ENCODE assay signal across 19 cellular contexts in genomic region chr11:328012-328411, GRCh38. TPM values are rescaled to one million over a fixed set of nuclear protein-coding genes. Genes with fewer than 3 reads are reported as not detected.
DNase-seq lines count a peak whose midpoint lies in the region; ATAC-seq and TF ChIP-seq lines count a peak whose summit lies in the region.
"Had no signal": no experiment of that assay in that cellular context is flagged by ENCODE, and none has a peak within 500 bp of the region (broad histone marks: within the 10 kb centered on the region; RNA-seq: fewer than 3 reads in every experiment).

No MANE protein-coding gene starts in this region.

- intact Hi-C loops in activated T-helper 2 cell treated with anti-CD3 and anti-CD28 coated beads, Interferon-gamma antibody, Interleukin-2, Interleukin-4, amounts not matched to agents 10 μg/mL and 5 μg/mL and 100 μg/mL, durations not matched to agents 14 hours and 24 hours and 36 hours (cut with micrococcal nuclease) = no loop called here
- intact Hi-C loops in uterus (cut with DNase I; ENCODE audit: low total_unique reads) = no loop called here

- H3K27ac Mint-ChIP-seq in activated naive CD8-positive, alpha-beta T cell = peak overlapping the region; percentile 50
- H3K27ac Mint-ChIP-seq in activated naive CD8-positive, alpha-beta T cell treated with anti-CD3 and anti-CD28 coated beads, Interleukin-2, amount 50 U/mL, for 24 hours = no peak overlapping the region
- H3K27ac Mint-ChIP-seq in activated T-helper 2 cell treated with anti-CD3 and anti-CD28 coated beads, Interferon-gamma antibody, Interleukin-2, Interleukin-4, amounts not matched to agents 10 μg/mL and 5 μg/mL and 100 μg/mL, durations not matched to agents 14 hours and 24 hours and 36 hours = peak overlapping the region; percentile 60

- no peak overlapping the region for H4K8ac ChIP-seq in mesenchymal stem cell (ENCODE audit: low read length)

- no peaks in the 10 kb centered on the region for H3K9me3 Mint-ChIP-seq in activated naive CD8-positive, alpha-beta T cell (ENCODE audit: low read depth)
- no peaks in the 10 kb centered on the region for H3K9me3 Mint-ChIP-seq in activated naive CD8-positive, alpha-beta T cell treated with anti-CD3 and anti-CD28 coated beads, Interleukin-2, amount 50 U/mL, for 24 hours
- H3K9me3 Mint-ChIP-seq in activated T-helper 2 cell treated with anti-CD3 and anti-CD28 coated beads, Interferon-gamma antibody, Interleukin-2, Interleukin-4, amounts not matched to agents 10 μg/mL and 5 μg/mL and 100 μg/mL, durations not matched to agents 14 hours and 24 hours and 36 hours = no peaks in the 10 kb centered on the region

- no peaks in the 10 kb centered on the region for H3K27me3 Mint-ChIP-seq in activated naive CD8-positive, alpha-beta T cell
- peaks cover 2% of the 10 kb centered on the region for H3K27me3 Mint-ChIP-seq in activated naive CD8-positive, alpha-beta T cell treated with anti-CD3 and anti-CD28 coated beads, Interleukin-2, amount 50 U/mL, for 24 hours
- H3K27me3 Mint-ChIP-seq in activated T-helper 2 cell treated with anti-CD3 and anti-CD28 coated beads, Interferon-gamma antibody, Interleukin-2, Interleukin-4, amounts not matched to agents 10 μg/mL and 5 μg/mL and 100 μg/mL, durations not matched to agents 14 hours and 24 hours and 36 hours (ENCODE audit: low read depth) = no peaks in the 10 kb centered on the region

- H2BK15ac ChIP-seq in mesenchymal stem cell (ENCODE audit: low read depth, poor library complexity, severe bottlenecking) = no peak overlapping the region

- no peak overlapping the region for H3K4me2 ChIP-seq in mesenchymal stem cell (ENCODE audit: low read length, poor library complexity, severe bottlenecking)

- H3K9me3 ChIP-seq in mesenchymal stem cell (ENCODE audit: control insufficient read depth, low read length) (no peaks in the 10 kb centered on the region), uterus (no peaks in the 10 kb centered on the region)

- H2AK5ac ChIP-seq in mesenchymal stem cell (ENCODE audit: low read length, severe bottlenecking) = peak overlapping the region; percentile 84

- peak overlapping the region in 1 of 2 experiments; percentile 53 for H3K18ac ChIP-seq in mesenchymal stem cell (ENCODE audit: low read depth in 1 of 2, low read length in 2 of 2)

- H3K4me3 Mint-ChIP-seq in activated naive CD8-positive, alpha-beta T cell = no peak overlapping the region
- no peak overlapping the region for H3K4me3 Mint-ChIP-seq in activated naive CD8-positive, alpha-beta T cell treated with anti-CD3 and anti-CD28 coated beads, Interleukin-2, amount 50 U/mL, for 24 hours
- peak overlapping the region; percentile 10 for H3K4me3 Mint-ChIP-seq in activated T-helper 2 cell treated with anti-CD3 and anti-CD28 coated beads, Interferon-gamma antibody, Interleukin-2, Interleukin-4, amounts not matched to agents 10 μg/mL and 5 μg/mL and 100 μg/mL, durations not matched to agents 14 hours and 24 hours and 36 hours (ENCODE audit: low read depth)

- H3K4me1 ChIP-seq in mesenchymal stem cell (ENCODE audit: control insufficient read depth, insufficient read depth, low read depth, low read length) (peaks cover 25% of the 10 kb centered on the region), uterus (peaks cover 5 to 25% of the 10 kb centered on the region in 2 donors)

- WGBS in mesenchymal stem cell = 99% methylated on average over 13 of the region's 13 CpGs

- DNase-seq in activated naive CD8-positive, alpha-beta T cell treated with anti-CD3 and anti-CD28 coated beads, Interleukin-2, amount 50 U/mL, for 24 hours = no peak
- no peak for DNase-seq in activated T-helper 2 cell treated with anti-CD3 and anti-CD28 coated beads, Interferon-gamma antibody, Interleukin-2, Interleukin-4, amounts not matched to agents 10 μg/mL and 5 μg/mL and 100 μg/mL, durations not matched to agents 14 hours and 24 hours and 36 hours (ENCODE audit: low spot score)
- DNase-seq in mesenchymal stem cell = no peak
- no peak for DNase-seq in uterus
- DNase-seq in RKO (ENCODE audit: low spot score) = no peak
- DNase-seq in NK-92 (lab: John Stamatoyannopoulos, UW; ENCODE audit: unreplicated experiment) = no peak
- DNase-seq: activated T-cell treated with anti-CD3 and anti-CD28 coated beads for 4 hours, DMS53, HCEC 1CT, KBM-7, NCI-H1417 treated with DMSO at 0.1 percent for 48 hours, NCI-H226 had no signal

- peak overlapping the region; percentile 11 to 94 for H2BK12ac ChIP-seq in mesenchymal stem cell (ENCODE audit: low read length in 2 of 2)

- H2AFZ ChIP-seq in mesenchymal stem cell (ENCODE audit: low read depth, low read length) = no peak overlapping the region

- peaks cover 2% of the 10 kb centered on the region for H3K79me1 ChIP-seq in mesenchymal stem cell (replicated peaks; ENCODE audit: low read length, poor library complexity, severe bottlenecking)

- H3K27ac ChIP-seq in mesenchymal stem cell (ENCODE audit: low read length, poor library complexity, severe bottlenecking) (no peak overlapping the region), uterus (peak overlapping the region; percentile 29 to 91)

- H3K27me3 ChIP-seq in mesenchymal stem cell (ENCODE audit: control insufficient read depth in 1 of 2, insufficient read depth in 1 of 2, low read length in 2 of 2) (no peaks in the 10 kb centered on the region), uterus (no peaks in the 10 kb centered on the region)

- no peak overlapping the region for H3K4me3 ChIP-seq in mesenchymal stem cell (ENCODE audit: insufficient read depth in 1 of 2, low read depth in 1 of 2, low read length in 2 of 2)
- H3K4me3 ChIP-seq in uterus = no peak overlapping the region

- H4K91ac ChIP-seq in mesenchymal stem cell (ENCODE audit: low read length) = peak overlapping the region; percentile 86

- peak overlapping the region in 1 of 2 experiments; percentile 20 for H3K14ac ChIP-seq in mesenchymal stem cell (ENCODE audit: low read length in 2 of 2)

- H3K9ac ChIP-seq in mesenchymal stem cell (ENCODE audit: low read length) = no peak overlapping the region

- no peak for TF ChIP-seq CTCF in uterus (IDR thresholded peaks at IDR 0.05)

- H3K4me1 Mint-ChIP-seq in activated naive CD8-positive, alpha-beta T cell (ENCODE audit: low read depth) = peaks cover 80% of the 10 kb centered on the region
- peaks cover 88% of the 10 kb centered on the region for H3K4me1 Mint-ChIP-seq in activated naive CD8-positive, alpha-beta T cell treated with anti-CD3 and anti-CD28 coated beads, Interleukin-2, amount 50 U/mL, for 24 hours
- H3K4me1 Mint-ChIP-seq in activated T-helper 2 cell treated with anti-CD3 and anti-CD28 coated beads, Interferon-gamma antibody, Interleukin-2, Interleukin-4, amounts not matched to agents 10 μg/mL and 5 μg/mL and 100 μg/mL, durations not matched to agents 14 hours and 24 hours and 36 hours (ENCODE audit: low read depth) = peaks cover 64% of the 10 kb centered on the region

- H3K36me3 ChIP-seq in mesenchymal stem cell (ENCODE audit: control insufficient read depth in 1 of 2, insufficient read depth in 2 of 2, low read depth in 1 of 2, low read length in 2 of 2) (no peaks in the 10 kb centered on the region), uterus (no peaks in the 10 kb centered on the region)

- no peak for TF ChIP-seq POLR2A in uterus (IDR thresholded peaks at IDR 0.05)

- H3K23ac ChIP-seq in mesenchymal stem cell (ENCODE audit: low read length in 2 of 2) = no peak overlapping the region

- H2BK120ac ChIP-seq in mesenchymal stem cell (ENCODE audit: low read depth, low read length) = no peak overlapping the region

- ATAC-seq in activated naive CD8-positive, alpha-beta T cell treated with anti-CD3 and anti-CD28 coated beads, Interleukin-2, amount 50 U/mL, for 24 hours = no peak
- ATAC-seq in HG03135 (IDR thresholded peaks at IDR 0.05; ENCODE audit: unreplicated experiment) = no peak

- H3K4ac ChIP-seq in mesenchymal stem cell (ENCODE audit: low read depth in 1 of 2, low read length in 2 of 2) = peak overlapping the region in 1 of 2 experiments; percentile 51

- H2BK5ac ChIP-seq in mesenchymal stem cell (ENCODE audit: low read depth, low read length, poor library complexity, severe bottlenecking) = no peak overlapping the region

- no peaks in the 10 kb centered on the region for H3K36me3 Mint-ChIP-seq in activated naive CD8-positive, alpha-beta T cell
- H3K36me3 Mint-ChIP-seq in activated naive CD8-positive, alpha-beta T cell treated with anti-CD3 and anti-CD28 coated beads, Interleukin-2, amount 50 U/mL, for 24 hours (ENCODE audit: low read depth) = no peaks in the 10 kb centered on the region
- peaks cover 15% of the 10 kb centered on the region for H3K36me3 Mint-ChIP-seq in activated T-helper 2 cell treated with anti-CD3 and anti-CD28 coated beads, Interferon-gamma antibody, Interleukin-2, Interleukin-4, amounts not matched to agents 10 μg/mL and 5 μg/mL and 100 μg/mL, durations not matched to agents 14 hours and 24 hours and 36 hours (ENCODE audit: low read depth)

RNA-seq across cellular contexts. Expression of gene IFITM3, which starts 7.4 kb away (rescaled TPM):
- total RNA-seq in activated T-helper 2 cell treated with anti-CD3 and anti-CD28 coated beads, Interferon-gamma antibody, Interleukin-2, Interleukin-4, amounts not matched to agents 10 μg/mL and 5 μg/mL and 100 μg/mL, durations not matched to agents 14 hours and 24 hours and 36 hours = 3.5 and 3.7 TPM in 2 replicates
- polyA plus RNA-seq in mesenchymal stem cell (2013, experiment 1 of 2) = 2,969 TPM
- 2,910 TPM for polyA plus RNA-seq in mesenchymal stem cell (2013, experiment 2 of 2)
- 1,000 to 10,000 TPM in 1 of 4 donors, 100 to 1,000 TPM in 2, 10 to 100 TPM in 1; 22.2 to 1,343 (median 242) TPM for total RNA-seq in uterus
- polyA plus RNA-seq: neural cell had no signal

RNA-seq across cellular contexts. Expression of gene IFITM1, which starts 14.2 kb away (rescaled TPM):
- total RNA-seq in activated T-helper 2 cell treated with anti-CD3 and anti-CD28 coated beads, Interferon-gamma antibody, Interleukin-2, Interleukin-4, amounts not matched to agents 10 μg/mL and 5 μg/mL and 100 μg/mL, durations not matched to agents 14 hours and 24 hours and 36 hours = 256 and 260 TPM in 2 replicates
- 395 TPM for polyA plus RNA-seq in mesenchymal stem cell (2013, experiment 1 of 2)
- 368 TPM for polyA plus RNA-seq in mesenchymal stem cell (2013, experiment 2 of 2)
- 100 to 1,000 TPM in 2 of 4 donors, 10 to 100 TPM in 2; 13.4 to 672 (median 239) TPM for total RNA-seq in uterus

RNA-seq across cellular contexts. Expression of gene IFITM2, which starts 20.4 kb away (rescaled TPM):
- 680 and 689 TPM in 2 replicates for total RNA-seq in activated T-helper 2 cell treated with anti-CD3 and anti-CD28 coated beads, Interferon-gamma antibody, Interleukin-2, Interleukin-4, amounts not matched to agents 10 μg/mL and 5 μg/mL and 100 μg/mL, durations not matched to agents 14 hours and 24 hours and 36 hours
- polyA plus RNA-seq in mesenchymal stem cell (2013, experiment 1 of 2) = 1,548 TPM
- 1,588 TPM for polyA plus RNA-seq in mesenchymal stem cell (2013, experiment 2 of 2)
- 100 to 1,000 TPM in 3 of 4 donors, 10 to 100 TPM in 1; 27.8 to 926 (median 269) TPM for total RNA-seq in uterus
- polyA plus RNA-seq: neural cell had no signal

RNA-seq across cellular contexts. Expression of gene IFITM5, which starts 28.7 kb away (rescaled TPM):
- not detected in 2 replicates for total RNA-seq in activated T-helper 2 cell treated with anti-CD3 and anti-CD28 coated beads, Interferon-gamma antibody, Interleukin-2, Interleukin-4, amounts not matched to agents 10 μg/mL and 5 μg/mL and 100 μg/mL, durations not matched to agents 14 hours and 24 hours and 36 hours
- not detected for polyA plus RNA-seq in mesenchymal stem cell (2013, experiment 1 of 2)
- not detected for polyA plus RNA-seq in mesenchymal stem cell (2013, experiment 2 of 2)
- total RNA-seq in uterus = not detected
- total RNA-seq: dermis blood vessel endothelial cell, lower leg skin, skeletal muscle tissue had no signal
- polyA plus RNA-seq: esophagus, neural cell had no signal

RNA-seq across cellular contexts. Expression of gene PGGHG, which starts 39.1 kb away (rescaled TPM):
- 62.0 and 62.8 TPM in 2 replicates for total RNA-seq in activated T-helper 2 cell treated with anti-CD3 and anti-CD28 coated beads, Interferon-gamma antibody, Interleukin-2, Interleukin-4, amounts not matched to agents 10 μg/mL and 5 μg/mL and 100 μg/mL, durations not matched to agents 14 hours and 24 hours and 36 hours
- 35.9 TPM for polyA plus RNA-seq in mesenchymal stem cell (2013, experiment 1 of 2)
- 33.3 TPM for polyA plus RNA-seq in mesenchymal stem cell (2013, experiment 2 of 2)
- total RNA-seq in uterus = 10 to 100 TPM in 3 of 4 donors, 1 to 10 TPM in 1; 7.9 to 29.1 (median 14.2) TPM
